21 cellular contexts compared by ENCODE assay signal in genomic region chr15:31814082-31814481, GRCh38. TPM values are rescaled to one million over a fixed set of nuclear protein-coding genes. Genes with fewer than 3 reads are reported as not detected.
DNase-seq lines count a peak whose midpoint lies in the region; ATAC-seq and TF ChIP-seq lines count a peak whose summit lies in the region.
"Had no signal": no experiment of that assay in that cellular context is flagged by ENCODE, and none has a peak within 500 bp of the region (broad histone marks: within the 10 kb centered on the region; RNA-seq: fewer than 3 reads in every experiment).

No MANE protein-coding gene starts in this region.

- POLR2A ChIA-PET in activated CD8-positive, alpha-beta T cell treated with anti-CD3 and anti-CD28 coated beads for 36 hours (lab: Charles Lee) = no interaction called here

- no peaks in the 10 kb centered on the region for H3K4me1 ChIP-seq in GM23248 (ENCODE audit: insufficient read depth)

- H4K20me1 ChIP-seq in GM23248 (ENCODE audit: insufficient read depth) = no peaks in the 10 kb centered on the region

- no peaks in the 10 kb centered on the region for H3K9me3 ChIP-seq in GM23248 (ENCODE audit: low read depth)

- no peaks in the 10 kb centered on the region for H3K27me3 Mint-ChIP-seq in activated CD8-positive, alpha-beta T cell treated with anti-CD3 and anti-CD28 coated beads for 36 hours

- H3K27ac ChIP-seq in substantia nigra (ENCODE audit: low read depth, low read length, poor library complexity, severe bottlenecking) (peak overlapping the region; percentile 82), GM23248 (no peak overlapping the region)

- no peak for TF ChIP-seq CTCF in activated CD8-positive, alpha-beta T cell treated with anti-CD3 and anti-CD28 coated beads for 36 hours (IDR thresholded peaks at IDR 0.05)

- intact Hi-C loops in activated CD8-positive, alpha-beta T cell treated with anti-CD3 and anti-CD28 coated beads for 36 hours (cut with micrococcal nuclease) = no loop called here

- H3K36me3 ChIP-seq in GM23248 (ENCODE audit: low read depth) = no peaks in the 10 kb centered on the region

- no peak overlapping the region for H3K4me2 ChIP-seq in GM23248 (ENCODE audit: unreplicated experiment)

- H2AFZ ChIP-seq in GM23248 = no peak overlapping the region

- peak; percentile 5 for DNase-seq in SK-MEL-5 (ENCODE audit: low read depth, low spot score)
- DNase-seq in foreskin melanocyte = peak; percentile 34
- peak; percentile 64 for DNase-seq in medulla oblongata (ENCODE audit: extremely low spot score)
- DNase-seq in substantia nigra (lab: John Stamatoyannopoulos, UW) = peak in 20 of 49 donors; percentile 19 to 71 (median 38)
- no peak for DNase-seq in erythroblast (lab: John Stamatoyannopoulos, UW)
- DNase-seq in activated CD8-positive, alpha-beta T cell treated with anti-CD3 and anti-CD28 coated beads for 36 hours = no peak
- no peak for DNase-seq in GM23248
- DNase-seq: 8988T, ACHN, Karpas-422, NCI-H1092 treated with DMSO at 0.1 percent for 48 hours, NCI-H1436, NCI-H187 treated with DMSO at 0.1 percent for 48 hours, NCI-H2171 treated with DMSO at 0.1 percent for 48 hours, NCI-H345, NCI-H510A treated with DMSO at 0.1 percent for 48 hours, NCI-H748 treated with DMSO at 0.1 percent for 48 hours, SIG-M5 had no signal

- no peaks in the 10 kb centered on the region for H3K9me3 Mint-ChIP-seq in activated CD8-positive, alpha-beta T cell treated with anti-CD3 and anti-CD28 coated beads for 36 hours

- H3F3A ChIP-seq in GM23248 (ENCODE audit: insufficient read depth) = no peaks in the 10 kb centered on the region

- no peaks in the 10 kb centered on the region for H3K4me1 Mint-ChIP-seq in activated CD8-positive, alpha-beta T cell treated with anti-CD3 and anti-CD28 coated beads for 36 hours (ENCODE audit: low read depth)

- H3K4me3 ChIP-seq in GM23248 = no peak overlapping the region

- H3K36me3 Mint-ChIP-seq in activated CD8-positive, alpha-beta T cell treated with anti-CD3 and anti-CD28 coated beads for 36 hours (ENCODE audit: low read depth) = no peaks in the 10 kb centered on the region

- H3K9ac ChIP-seq in GM23248 = no peak overlapping the region

- no peak for ATAC-seq in activated CD8-positive, alpha-beta T cell treated with anti-CD3 and anti-CD28 coated beads for 36 hours
- no peak for ATAC-seq in HG02840 (IDR thresholded peaks at IDR 0.05; ENCODE audit: low FRiP score, unreplicated experiment)
- ATAC-seq: HepG2 had no signal

- in situ Hi-C loops in SK-MEL-5 (cut with HindIII; ENCODE audit: low pct_unique_long_range_greater_than_20kb, low sequenced_read_pairs) = no loop called here
- in situ Hi-C loops in GM23248 (cut with MboI) = no loop called here

- no peaks in the 10 kb centered on the region for H3K79me2 ChIP-seq in GM23248 (ENCODE audit: insufficient read depth)

- CTCF ChIA-PET in activated CD8-positive, alpha-beta T cell treated with anti-CD3 and anti-CD28 coated beads for 36 hours (lab: Charles Lee) = interaction anchor here (1.2 kb wide), 1 partner anchor 10 kb away, joined by 4 read pairs; no protein-coding TSS in a partner anchor

- no peaks in the 10 kb centered on the region for H3K27me3 ChIP-seq in GM23248 (replicated peaks; ENCODE audit: insufficient read depth)

- no peak overlapping the region for H3K4me3 Mint-ChIP-seq in activated CD8-positive, alpha-beta T cell treated with anti-CD3 and anti-CD28 coated beads for 36 hours

- WGBS in GM23248 (ENCODE audit: low coverage in 1 of 2, low lambda C conversion rate in 2 of 2, missing lambda C conversion rate in 2 of 2), 2 experiments = 41 to 49% methylated on average over 5 of the region's 5 CpGs

- no peaks in the 10 kb centered on the region for H3K9me2 ChIP-seq in GM23248 (ENCODE audit: insufficient read depth)

- no peak for TF ChIP-seq POLR2A in erythroblast (IDR thresholded peaks at IDR 0.05; ENCODE audit: low read length)

- H3K27ac Mint-ChIP-seq in activated CD8-positive, alpha-beta T cell treated with anti-CD3 and anti-CD28 coated beads for 36 hours = no peak overlapping the region

RNA-seq across cellular contexts. Expression of gene OTUD7A, which starts 56.4 kb away (rescaled TPM):
- total RNA-seq in SK-MEL-5 (2014; rRNA removed; shearing (Covaris generic)) = 1.5 TPM in 2 replicates
- 0.88 and 2.0 TPM in 2 replicates for polyA plus RNA-seq in SK-MEL-5 (2015; cell fraction: cytosol; rRNA removed)
- polyA plus RNA-seq in SK-MEL-5 (2015; cell fraction: nucleus; rRNA removed) = 0.26 and 1.4 TPM in 2 replicates
- 1 to 10 TPM; 2.8 to 3.5 TPM for total RNA-seq in activated CD8-positive, alpha-beta T cell treated with anti-CD3 and anti-CD28 coated beads for 36 hours
- total RNA-seq in GM23248 (2014; rRNA removed; shearing (Covaris generic)) = 0.25 and 1.5 TPM in 2 replicates
- polyA plus RNA-seq in GM23248 (2016; fragmentation: Nextera tagmentation; extraction: Ambion mirVana) = 0.06 and 0.32 TPM in 2 replicates
- total RNA-seq: HT1080 had no signal

Comparison
In these comparisons a context has a peak if more than half of its experiments do, and no peak if none do; other contexts are left out.
1. DNase-seq: peak in SK-MEL-5 (single experiment), foreskin melanocyte (single experiment) and medulla oblongata (single experiment); none in erythroblast (0 of 2), activated CD8-positive, alpha-beta T cell treated with anti-CD3 and anti-CD28 coated beads for 36 hours (single experiment) and GM23248 (single experiment).